21 cellular contexts compared by ENCODE assay signal in genomic region chr7:40306025-40306424, GRCh38.
A peak's percentile ranks its signal among the peaks of the same experiment; 100 is the strongest.
DNase-seq lines count a peak whose midpoint lies in the region; ATAC-seq and TF ChIP-seq lines count a peak whose summit lies in the region.
"Had no signal": no experiment of that assay in that cellular context is flagged by ENCODE, and none has a peak within 500 bp of the region (broad histone marks: within the 10 kb centered on the region; RNA-seq: fewer than 3 reads in every experiment).

No MANE protein-coding gene starts in this region.

- H3K27ac Mint-ChIP-seq in osteocyte (ENCODE audit: unreplicated experiment) = peak overlapping the region; percentile 90
- H3K27ac Mint-ChIP-seq: CD4-positive, alpha-beta memory T cell; GM23338 had no signal

- ATAC-seq in upper lobe of left lung (ENCODE audit: low FRiP score in 2 of 2) (no peak), omental fat pad (ENCODE audit: low FRiP score) (no peak)
- ATAC-seq: A549, GM23338, PC-3 had no signal

- no peaks in the 10 kb centered on the region for H3K4me1 ChIP-seq in upper lobe of left lung
- H3K4me1 ChIP-seq: A549, BLaER1 had no signal

- H3K4me3 ChIP-seq in fibroblast of the aortic adventitia (ENCODE audit: low read depth, low read length) = no peak overlapping the region
- H3K4me3 ChIP-seq in upper lobe of left lung = no peak overlapping the region
- H3K4me3 ChIP-seq: A549, BLaER1, GM23338 had no signal

- WGBS in upper lobe of left lung, 2 donors = 76 to 91% methylated on average over 2 of the region's 2 CpGs

- no peaks in the 10 kb centered on the region for H3K9me3 ChIP-seq in upper lobe of left lung
- H3K9me3 ChIP-seq: A549, BLaER1 had no signal

- H3K27me3 Mint-ChIP-seq in osteocyte (ENCODE audit: unreplicated experiment) = no peaks in the 10 kb centered on the region

- no peak for TF ChIP-seq EP300 in upper lobe of left lung (IDR thresholded peaks at IDR 0.05)

- H3K36me3 ChIP-seq in upper lobe of left lung = no peaks in the 10 kb centered on the region
- H3K36me3 ChIP-seq: BLaER1 had no signal

- peaks cover 68% of the 10 kb centered on the region for H3K4me1 Mint-ChIP-seq in osteocyte (ENCODE audit: unreplicated experiment)
- H3K4me1 Mint-ChIP-seq: CD4-positive, alpha-beta memory T cell had no signal

- H3K27ac ChIP-seq in upper lobe of left lung = no peak overlapping the region
- H3K27ac ChIP-seq: A549, BLaER1 had no signal

- no peak for TF ChIP-seq POLR2A in upper lobe of left lung (IDR thresholded peaks at IDR 0.05)

- DNase-seq in EH (ENCODE audit: low read depth) (peak; percentile 74), astrocyte of the hippocampus (ENCODE audit: low read depth, low spot score) (peak; percentile 15), fibroblast of the aortic adventitia (ENCODE audit: low read depth) (peak; percentile 32), osteocyte (ENCODE audit: extremely low spot score, unreplicated experiment) (no peak), upper lobe of left lung (no peak), omental fat pad (ENCODE audit: low spot score) (no peak), DMS153 (lab: John Stamatoyannopoulos, UW) (no peak)
- DNase-seq: Calu3; CD4-positive, alpha-beta memory T cell; DMS53; Kasumi-1; NCI-H1105 treated with DMSO at 0.1 percent for 48 hours; NCI-H1694 treated with DMSO at 0.1 percent for 48 hours; NCI-H2227 treated with DMSO at 0.1 percent for 48 hours; NCI-H510A treated with DMSO at 0.1 percent for 48 hours; RPMI8226; SHP77 treated with DMSO at 0.1 percent for 48 hours had no signal

- H3K27me3 ChIP-seq in upper lobe of left lung = no peaks in the 10 kb centered on the region
- H3K27me3 ChIP-seq: BLaER1 had no signal

- H3K4me3 Mint-ChIP-seq in osteocyte (ENCODE audit: unreplicated experiment) = no peak overlapping the region
- H3K4me3 Mint-ChIP-seq: CD4-positive, alpha-beta memory T cell; GM23338 had no signal

- H3K36me3 Mint-ChIP-seq in osteocyte (ENCODE audit: unreplicated experiment) = peaks cover 3% of the 10 kb centered on the region
- H3K36me3 Mint-ChIP-seq: CD4-positive, alpha-beta memory T cell had no signal

- TF ChIP-seq CTCF in fibroblast of the aortic adventitia (IDR thresholded peaks at IDR 0.05; ENCODE audit: insufficient read depth, low read length) = no peak
- TF ChIP-seq CTCF in osteocyte (IDR thresholded peaks at IDR 0.05) = no peak
- no peak for TF ChIP-seq CTCF in upper lobe of left lung (IDR thresholded peaks at IDR 0.05)
- no peak for TF ChIP-seq CTCF in omental fat pad (IDR thresholded peaks at IDR 0.05)

- H3K9me3 Mint-ChIP-seq in osteocyte (ENCODE audit: unreplicated experiment) = peaks cover 3% of the 10 kb centered on the region
- H3K9me3 Mint-ChIP-seq: GM23338 had no signal

Comparison
In these comparisons a context has a peak if more than half of its experiments do, and no peak if none do; other contexts are left out.
1. DNase-seq: peak in EH (single experiment), astrocyte of the hippocampus (single experiment) and fibroblast of the aortic adventitia (single experiment); none in osteocyte (single experiment), upper lobe of left lung (0 of 2), omental fat pad (single experiment) and DMS153 (single experiment).